3 cellular contexts compared by ENCODE assay signal in genomic region chr17:41874293-41874670, GRCh38. TPM values are rescaled to one million over a fixed set of nuclear protein-coding genes. Genes with fewer than 3 reads are reported as not detected.
"Had no signal": no experiment of that assay in that cellular context is flagged by ENCODE, and none has a peak within 500 bp of the region (broad histone marks: within the 10 kb centered on the region; RNA-seq: fewer than 3 reads in every experiment).

No MANE protein-coding gene starts in this region.

RNA-seq across cellular contexts. Expression of gene KLHL10, which starts 36.7 kb away (rescaled TPM):
- total RNA-seq: K562, M059J, SK-MEL-5 had no signal
